2 cellular contexts compared by ENCODE assay signal in the genomic region with DNA sequence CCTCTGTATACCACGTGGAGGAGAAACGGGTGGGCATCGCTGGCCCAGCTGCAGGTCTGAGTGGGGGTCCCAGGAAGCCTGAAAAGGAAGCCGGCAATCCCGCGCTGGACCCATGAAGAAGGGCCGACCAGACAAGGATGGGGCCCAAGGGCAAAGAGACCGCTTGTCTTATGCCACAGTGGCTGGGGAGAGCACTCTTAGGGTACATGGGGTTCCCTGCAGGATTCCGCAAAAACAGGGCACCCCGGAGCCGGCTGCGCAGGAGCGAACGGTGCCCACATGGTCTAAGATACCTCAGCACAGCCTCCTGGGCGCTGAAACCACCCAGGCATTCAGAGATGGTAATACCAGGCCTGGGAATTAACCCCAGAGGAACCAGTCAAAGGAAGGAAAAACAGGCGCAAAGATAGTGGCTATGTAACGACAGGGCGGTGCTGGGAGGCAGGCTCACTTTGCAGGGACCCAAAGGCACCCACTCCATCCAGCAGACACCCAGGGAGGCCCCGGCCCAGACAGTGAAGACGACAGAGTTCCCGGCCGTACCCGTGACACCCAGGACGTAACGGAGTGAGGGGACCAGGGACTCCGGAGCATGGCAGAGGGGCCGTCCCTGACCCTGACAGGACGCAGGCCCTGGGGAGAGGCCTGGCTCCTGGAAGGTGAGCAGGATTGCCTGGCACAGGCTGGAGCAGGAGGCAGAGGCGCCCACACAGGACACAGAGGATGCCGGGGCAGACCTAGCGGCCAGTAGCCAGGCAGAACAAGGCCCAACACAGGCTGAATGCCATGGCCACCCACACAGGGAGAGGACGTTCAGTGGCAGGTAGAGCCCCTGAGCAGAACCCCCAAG.
TF ChIP-seq lines count a peak whose summit lies in the region.

No MANE protein-coding gene starts in this region.

TF ChIP-seq in IMR-90, 13 proteins besides CTCF, POLR2A, EP300 and RAD21:
- TF ChIP-seq, protein P1, sequence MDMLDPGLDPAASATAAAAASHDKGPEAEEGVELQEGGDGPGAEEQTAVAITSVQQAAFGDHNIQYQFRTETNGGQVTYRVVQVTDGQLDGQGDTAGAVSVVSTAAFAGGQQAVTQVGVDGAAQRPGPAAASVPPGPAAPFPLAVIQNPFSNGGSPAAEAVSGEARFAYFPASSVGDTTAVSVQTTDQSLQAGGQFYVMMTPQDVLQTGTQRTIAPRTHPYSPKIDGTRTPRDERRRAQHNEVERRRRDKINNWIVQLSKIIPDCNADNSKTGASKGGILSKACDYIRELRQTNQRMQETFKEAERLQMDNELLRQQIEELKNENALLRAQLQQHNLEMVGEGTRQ (IDR thresholded peaks at IDR 0.05; ENCODE audit: low read depth, low read length), result no peak
- TF ChIP-seq CEBPB (IDR thresholded peaks at IDR 0.05; ENCODE audit: low read depth, low read length) (no peak), MAFK (IDR thresholded peaks at IDR 0.05; ENCODE audit: low read depth, low read length) (no peak), CHD1 (IDR thresholded peaks at IDR 0.05; ENCODE audit: low read depth, low read length) (no peak), RFX5 (IDR thresholded peaks at IDR 0.05; ENCODE audit: low read depth, low read length) (no peak), RCOR1 (IDR thresholded peaks at IDR 0.05; ENCODE audit: insufficient replicate concordance, low read length) (no peak), MXI1 (IDR thresholded peaks at IDR 0.05; ENCODE audit: borderline replicate concordance, low read depth, low read length) (no peak), NFE2L2 (IDR thresholded peaks at IDR 0.05; ENCODE audit: low read depth, low read length) (no peak), SMC3 (IDR thresholded peaks at IDR 0.05; ENCODE audit: low read depth, low read length) (no peak), FOS (IDR thresholded peaks at IDR 0.05; ENCODE audit: low read depth, low read length) (no peak)

TF ChIP-seq in H1, 55 proteins besides CTCF, POLR2A, EP300 and RAD21:
- TF ChIP-seq SIX5 (IDR thresholded peaks at IDR 0.05; ENCODE audit: low read depth, low read length), result no peak
